ENCODE assay signal across 1 cellular context in genomic region chr19:2170219-2170618, GRCh38.
TF ChIP-seq lines count a peak whose summit lies in the region.

No MANE protein-coding gene starts in this region.

TF ChIP-seq in GM12878, 131 proteins besides CTCF, POLR2A, EP300 and RAD21:
- TF ChIP-seq ZNF687 (IDR thresholded peaks at IDR 0.05) (peak; percentile 15; the same call in 1 of the 2 replicates), SMAD5 (IDR thresholded peaks at IDR 0.05; ENCODE audit: low read depth) (no peak), NFYA (IDR thresholded peaks at IDR 0.05; ENCODE audit: borderline replicate concordance, low read depth, low read length) (no peak), BHLHE40 (IDR thresholded peaks at IDR 0.05; ENCODE audit: borderline replicate concordance in 1 of 2, low read depth in 2 of 2, low read length in 1 of 2) (peak in 1 of 2 experiments; percentile 6; a peak in 1 of 4 replicates), ZSCAN29 (IDR thresholded peaks at IDR 0.05) (no peak), RFX5 (IDR thresholded peaks at IDR 0.05; ENCODE audit: low read depth, low read length) (no peak), MXI1 (IDR thresholded peaks at IDR 0.05; ENCODE audit: low read depth, low read length) (no peak), PAX5 (IDR thresholded peaks at IDR 0.05; ENCODE audit: borderline replicate concordance, low read depth, low read length) (peak; percentile 64; the same call in 1 of the 2 replicates)
